ENCODE assay signal across 7 cellular contexts in genomic region chr16:65549669-65550068, GRCh38.
DNase-seq lines count a peak whose midpoint lies in the region; ATAC-seq, FAIRE-seq and TF ChIP-seq lines count a peak whose summit lies in the region.
"Not testable (repeated sequence)": the region's sequence is repeated elsewhere in the genome, so short reads cannot be mapped to it uniquely, and the experiment has no call there.

No MANE protein-coding gene starts in this region.

- H3K79me1 ChIP-seq in trophoblast cell (ENCODE audit: low read length) = peaks cover 29% of the 10 kb centered on the region

- not testable (repeated sequence) for H3K36me3 ChIP-seq in GM23248 (ENCODE audit: low read depth); endothelial cell of umbilical vein (ENCODE audit: control insufficient read depth in 2 of 2, extremely low read depth in 1 of 2, insufficient read depth in 2 of 2, low read length in 2 of 2); trophoblast cell (ENCODE audit: control insufficient read depth in 1 of 2, insufficient read depth in 2 of 2, low read length in 2 of 2)

- H3K4me3 Mint-ChIP-seq in mesothelial cell of epicardium = not testable (repeated sequence)

- peaks cover 54% of the 10 kb centered on the region for H3F3A ChIP-seq in GM23248 (ENCODE audit: insufficient read depth)

- not testable (repeated sequence) for H3K4me3 ChIP-seq in GM23248; endothelial cell of umbilical vein (replicated peaks in 1 of 3; ENCODE audit: insufficient read depth in 1 of 3, low read depth in 1 of 3, low read length in 3 of 3); trophoblast cell (ENCODE audit: low read depth, low read length)

- DNase-seq in GM23248; left ventricle myocardium superior; mesothelial cell of epicardium (ENCODE audit: low spot score in 2 of 2, unreplicated experiment in 2 of 2); trophoblast cell: not testable (repeated sequence)
- DNase-seq in RPMI7951 (ENCODE audit: low read depth) = peak; percentile 37
- DNase-seq in astrocyte of the hippocampus (ENCODE audit: low read depth, low spot score) = peak; percentile 10
- DNase-seq in endothelial cell of umbilical vein (ENCODE audit: low read depth, low spot score) = peak; percentile 36

- H2BK12ac ChIP-seq in trophoblast cell (ENCODE audit: low read length) = peak overlapping the region; percentile 100

- not testable (repeated sequence) for FAIRE-seq in endothelial cell of umbilical vein (lab: Jason Lieb, UNC)

- H3K9me3 ChIP-seq in GM23248 (ENCODE audit: low read depth); endothelial cell of umbilical vein (replicated peaks; ENCODE audit: control insufficient read depth, insufficient read depth, low read length); trophoblast cell (ENCODE audit: insufficient read depth, low read depth, low read length): not testable (repeated sequence)

- H3K4me1 ChIP-seq in GM23248 (ENCODE audit: insufficient read depth) (peaks cover 53% of the 10 kb centered on the region), trophoblast cell (ENCODE audit: control insufficient read depth in 1 of 2, insufficient read depth in 2 of 2, low read length in 2 of 2) (peaks cover 12 to 25% of the 10 kb centered on the region in 2 experiments)
- not testable (repeated sequence) for H3K4me1 ChIP-seq in endothelial cell of umbilical vein (ENCODE audit: control insufficient read depth, extremely low read depth, insufficient read depth, low read length)

- not testable (repeated sequence) for BruUV-seq in endothelial cell of umbilical vein (replicated peaks; lab: Mats Ljungman, UMichigan)

- TF ChIP-seq POLR2A in endothelial cell of umbilical vein (IDR thresholded peaks at IDR 0.05; ENCODE audit: low read depth, low read length) = not testable (repeated sequence)

- peak overlapping the region; percentile 99 for H2BK120ac ChIP-seq in trophoblast cell (ENCODE audit: insufficient read depth, low read length, poor library complexity)

- 72 to 81% methylated on average over 2 of the region's 2 CpGs for WGBS in GM23248 (ENCODE audit: low coverage in 1 of 2, low lambda C conversion rate in 2 of 2, missing lambda C conversion rate in 2 of 2), 2 experiments
- WGBS in trophoblast cell (ENCODE audit: extremely low coverage, insufficient coverage, insufficient read length) = no CpG with 5 or more reads among the region's 2 CpGs

- peak overlapping the region; percentile 98 for H2BK5ac ChIP-seq in trophoblast cell (ENCODE audit: low read depth, low read length, poor library complexity)

- not testable (repeated sequence) for H3K27me3 Mint-ChIP-seq in mesothelial cell of epicardium (ENCODE audit: low read depth)

- H3K4me1 Mint-ChIP-seq in mesothelial cell of epicardium = peaks cover 45% of the 10 kb centered on the region

- not testable (repeated sequence) for H3K9ac ChIP-seq in GM23248; endothelial cell of umbilical vein (replicated peaks; ENCODE audit: extremely low read depth, insufficient read depth, low read length); trophoblast cell (ENCODE audit: low read length)

- H3K4ac ChIP-seq in trophoblast cell (ENCODE audit: low read depth, low read length) = peak overlapping the region; percentile 97

- H3K79me2 ChIP-seq in GM23248 (ENCODE audit: insufficient read depth); endothelial cell of umbilical vein (ENCODE audit: control insufficient read depth, insufficient read depth, low read length); trophoblast cell (ENCODE audit: control insufficient read depth, insufficient read depth, low read length, poor library complexity): not testable (repeated sequence)

- ATAC-seq in left ventricle myocardium superior = peak; percentile 57

- H3K27ac ChIP-seq in GM23248; endothelial cell of umbilical vein (ENCODE audit: insufficient read depth, low read depth, low read length): not testable (repeated sequence)
- peak overlapping the region; percentile 98 for H3K27ac ChIP-seq in trophoblast cell (ENCODE audit: low read depth, low read length)

- TF ChIP-seq CTCF in endothelial cell of umbilical vein (IDR thresholded peaks at IDR 0.05; ENCODE audit: extremely low read depth in 1 of 2, insufficient read depth in 1 of 2, low read depth in 1 of 2, low read length in 2 of 2); mesothelial cell of epicardium (IDR thresholded peaks at IDR 0.05; ENCODE audit: unreplicated experiment): not testable (repeated sequence)

- H3K23ac ChIP-seq in trophoblast cell (ENCODE audit: low read length) = not testable (repeated sequence)

- H3K9me1 ChIP-seq in endothelial cell of umbilical vein (replicated peaks; ENCODE audit: control insufficient read depth, extremely low read depth, insufficient read depth, low read length) = not testable (repeated sequence)

- peak overlapping the region; percentile 96 for H3K18ac ChIP-seq in trophoblast cell (ENCODE audit: low read length)

- CTCF ChIA-PET in endothelial cell of umbilical vein (lab: Charles Lee) = not testable (repeated sequence)

- not testable (repeated sequence) for H3K27me3 ChIP-seq in GM23248 (replicated peaks; ENCODE audit: insufficient read depth); endothelial cell of umbilical vein (ENCODE audit: control insufficient read depth in 2 of 2, insufficient read depth in 2 of 2, low read length in 2 of 2); trophoblast cell (ENCODE audit: insufficient read depth, low read length)

- H3K9me3 Mint-ChIP-seq in mesothelial cell of epicardium = peaks cover 16% of the 10 kb centered on the region

- H4K12ac ChIP-seq in trophoblast cell (ENCODE audit: low read depth, low read length) = peak overlapping the region; percentile 73

- peak overlapping the region; percentile 91 for H3K27ac Mint-ChIP-seq in mesothelial cell of epicardium

- POLR2A ChIA-PET in endothelial cell of umbilical vein (lab: Charles Lee) = not testable (repeated sequence)

- peak overlapping the region; percentile 99 for H3K14ac ChIP-seq in trophoblast cell (ENCODE audit: low read length)

- H4K91ac ChIP-seq in trophoblast cell (ENCODE audit: low read depth, low read length) = peak overlapping the region; percentile 100

- H3K9me2 ChIP-seq in GM23248 (ENCODE audit: insufficient read depth) = not testable (repeated sequence)

- H4K8ac ChIP-seq in trophoblast cell (ENCODE audit: low read depth, low read length) = peak overlapping the region; percentile 95

- H2AFZ ChIP-seq in GM23248 (peak overlapping the region; percentile 47; the same call in 1 of the 2 replicates), trophoblast cell (ENCODE audit: insufficient read depth, low read length, poor library complexity) (peak overlapping the region; percentile 69)
- not testable (repeated sequence) for H2AFZ ChIP-seq in endothelial cell of umbilical vein (ENCODE audit: low read depth, low read length)

- not testable (repeated sequence) for H3K36me3 Mint-ChIP-seq in mesothelial cell of epicardium

- peak overlapping the region; percentile 100 for H2AK5ac ChIP-seq in trophoblast cell (ENCODE audit: low read length)

- in situ Hi-C loops in GM23248 (cut with MboI) = not testable (repeated sequence)

- intact Hi-C loops in endothelial cell of umbilical vein (cut with micrococcal nuclease); left ventricle myocardium superior (cut with micrococcal nuclease): not testable (repeated sequence)

- not testable (repeated sequence) for H3K4me2 ChIP-seq in GM23248 (ENCODE audit: unreplicated experiment); endothelial cell of umbilical vein (ENCODE audit: insufficient read depth, low read length); trophoblast cell (ENCODE audit: low read length)

- dilution Hi-C loops in endothelial cell of umbilical vein (cut with MboI; ENCODE audit: extremely low pct_ligation_motif_present, low sequenced_read_pairs) = not testable (repeated sequence)

- not testable (repeated sequence) for H4K20me1 ChIP-seq in GM23248 (ENCODE audit: insufficient read depth); endothelial cell of umbilical vein (replicated peaks; ENCODE audit: control insufficient read depth, extremely low read depth, insufficient read depth, low read length)
